Comparison of ENCODE assay signal across 9 cellular contexts in the genomic region with DNA sequence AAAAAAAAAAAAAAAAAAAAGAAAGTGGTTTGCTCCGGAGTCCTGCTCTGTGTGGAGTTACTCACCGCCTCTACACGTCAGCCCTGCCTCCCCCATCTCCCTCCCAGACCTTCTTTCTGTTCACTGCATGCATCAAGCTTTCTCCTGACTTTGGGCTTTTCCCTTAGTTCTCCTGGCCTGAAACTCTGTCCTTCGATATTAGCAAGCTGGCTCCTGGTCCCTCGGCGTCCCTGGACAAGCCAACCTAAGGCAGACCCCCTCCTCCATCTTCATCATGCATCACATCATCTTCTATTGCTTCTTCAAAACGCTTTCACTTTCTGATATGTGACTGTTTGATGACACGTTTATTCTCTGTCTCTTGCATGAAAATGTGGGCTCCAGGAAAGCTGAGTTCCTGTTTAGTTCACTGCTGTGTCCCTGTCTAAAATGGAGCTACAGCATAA.
DNase-seq lines count a peak whose midpoint lies in the region; ATAC-seq and FAIRE-seq lines count a peak whose summit lies in the region.
"Had no signal": no experiment of that assay in that cellular context is flagged by ENCODE, and none has a peak within 500 bp of the region (broad histone marks: within the 10 kb centered on the region; RNA-seq: fewer than 3 reads in every experiment).

No MANE protein-coding gene starts in this region.

- peaks cover 24% of the 10 kb centered on the region for H3K4me1 Mint-ChIP-seq in dendritic cell treated with granulocyte-macrophage colony-stimulating factor and Interleukin-4, amounts not matched to agents 40 ng/mL and 50 ng/mL, for 4 days (ENCODE audit: low read depth)

- H3K4me3 Mint-ChIP-seq in dendritic cell treated with granulocyte-macrophage colony-stimulating factor and Interleukin-4, amounts not matched to agents 40 ng/mL and 50 ng/mL, for 4 days = no peak overlapping the region

- H3K27ac Mint-ChIP-seq in dendritic cell treated with granulocyte-macrophage colony-stimulating factor and Interleukin-4, amounts not matched to agents 40 ng/mL and 50 ng/mL, for 4 days = peak overlapping the region; percentile 7

- H3K9me3 Mint-ChIP-seq in dendritic cell treated with granulocyte-macrophage colony-stimulating factor and Interleukin-4, amounts not matched to agents 40 ng/mL and 50 ng/mL, for 4 days = no peaks in the 10 kb centered on the region

- DNase-seq in EH (ENCODE audit: low read depth) (peak; percentile 30), NOMO-1 (lab: John Stamatoyannopoulos, UW; ENCODE audit: unreplicated experiment in 2 of 2) (peak; percentile 24 to 69), hypothalamus (lab: John Stamatoyannopoulos, UW) (no peak), HTR-8/SVneo (ENCODE audit: insufficient read length, low spot score) (no peak), NCI-H1092 treated with DMSO at 0.1 percent for 48 hours (lab: John Stamatoyannopoulos, UW) (no peak), NCI-H748 (lab: John Stamatoyannopoulos, UW; ENCODE audit: unreplicated experiment) (no peak)

- peak; percentile 68 for ATAC-seq in GM21619 (IDR thresholded peaks at IDR 0.05; ENCODE audit: unreplicated experiment)

- no peak for FAIRE-seq in HTR-8/SVneo (lab: Jason Lieb, UNC)
- FAIRE-seq: bronchial epithelial cell had no signal

- no peaks in the 10 kb centered on the region for H3K36me3 Mint-ChIP-seq in dendritic cell treated with granulocyte-macrophage colony-stimulating factor and Interleukin-4, amounts not matched to agents 40 ng/mL and 50 ng/mL, for 4 days (ENCODE audit: low read depth)

- H3K27me3 Mint-ChIP-seq in dendritic cell treated with granulocyte-macrophage colony-stimulating factor and Interleukin-4, amounts not matched to agents 40 ng/mL and 50 ng/mL, for 4 days = peaks cover 9% of the 10 kb centered on the region

- intact Hi-C loops in dendritic cell treated with granulocyte-macrophage colony-stimulating factor and Interleukin-4, amounts not matched to agents 40 ng/mL and 50 ng/mL, for 4 days (cut with micrococcal nuclease) = no loop called here

Comparison
In these comparisons a context has a peak if more than half of its experiments do, and no peak if none do; other contexts are left out.
1. DNase-seq: peak in EH (single experiment) and NOMO-1 (2 of 2); none in hypothalamus (0 of 51), HTR-8/SVneo (single experiment), NCI-H1092 treated with DMSO at 0.1 percent for 48 hours (single experiment) and NCI-H748 (single experiment).